ENCODE assay signal across 1 cellular context in the genomic region with DNA sequence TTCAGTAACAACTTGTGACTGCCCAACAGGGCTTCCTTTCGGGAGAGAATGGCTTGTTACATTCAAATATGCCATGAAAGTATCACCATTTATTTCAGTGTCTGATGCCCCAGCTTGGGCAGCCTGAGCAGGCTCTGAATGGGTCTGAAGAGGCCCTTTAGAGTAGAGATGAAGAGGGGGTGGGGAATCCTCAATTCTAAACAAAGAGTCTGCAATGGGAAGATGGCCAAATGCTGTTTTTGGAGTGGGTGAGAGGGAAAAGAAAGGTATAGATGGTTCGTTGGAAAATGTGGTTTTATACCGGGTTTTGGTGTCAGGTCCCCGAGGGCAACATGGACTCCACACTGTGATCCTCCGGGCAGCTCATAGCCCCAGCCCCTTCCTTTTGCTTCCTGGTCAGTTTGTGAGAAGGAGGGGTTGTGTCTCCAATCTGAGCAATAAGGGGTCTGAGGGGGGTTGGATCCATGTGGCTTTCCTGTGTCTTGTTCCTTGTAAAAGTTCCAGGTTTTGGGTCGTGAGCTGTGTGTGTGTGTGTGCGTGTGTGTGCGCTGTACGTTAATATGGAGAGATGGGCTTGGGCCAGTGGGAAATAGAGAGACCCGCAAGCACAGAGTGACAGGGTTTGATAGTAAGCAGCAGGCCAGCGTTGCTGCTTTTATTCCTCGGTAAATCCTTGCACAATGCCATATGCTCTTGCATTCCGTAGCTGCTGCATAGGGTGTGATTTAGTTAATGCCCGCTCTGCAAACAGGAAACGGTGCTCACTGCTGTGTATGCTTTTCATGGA.
TF ChIP-seq lines count a peak whose summit lies in the region.

No MANE protein-coding gene starts in this region.

TF ChIP-seq in HepG2, 621 proteins besides CTCF, POLR2A, EP300 and RAD21 (continued from another document and continues in another):
- TF ChIP-seq, protein P1, sequence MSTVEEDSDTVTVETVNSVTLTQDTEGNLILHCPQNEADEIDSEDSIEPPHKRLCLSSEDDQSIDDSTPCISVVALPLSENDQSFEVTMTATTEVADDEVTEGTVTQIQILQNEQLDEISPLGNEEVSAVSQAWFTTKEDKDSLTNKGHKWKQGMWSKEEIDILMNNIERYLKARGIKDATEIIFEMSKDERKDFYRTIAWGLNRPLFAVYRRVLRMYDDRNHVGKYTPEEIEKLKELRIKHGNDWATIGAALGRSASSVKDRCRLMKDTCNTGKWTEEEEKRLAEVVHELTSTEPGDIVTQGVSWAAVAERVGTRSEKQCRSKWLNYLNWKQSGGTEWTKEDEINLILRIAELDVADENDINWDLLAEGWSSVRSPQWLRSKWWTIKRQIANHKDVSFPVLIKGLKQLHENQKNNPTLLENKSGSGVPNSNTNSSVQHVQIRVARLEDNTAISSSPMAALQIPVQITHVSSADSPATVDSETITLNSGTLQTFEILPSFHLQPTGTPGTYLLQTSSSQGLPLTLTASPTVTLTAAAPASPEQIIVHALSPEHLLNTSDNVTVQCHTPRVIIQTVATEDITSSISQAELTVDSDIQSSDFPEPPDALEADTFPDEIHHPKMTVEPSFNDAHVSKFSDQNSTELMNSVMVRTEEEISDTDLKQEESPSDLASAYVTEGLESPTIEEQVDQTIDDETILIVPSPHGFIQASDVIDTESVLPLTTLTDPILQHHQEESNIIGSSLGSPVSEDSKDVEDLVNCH (CRISPR knock-in tag; IDR thresholded peaks at IDR 0.05), result no peak
- TF ChIP-seq RORA (CRISPR knock-in tag; IDR thresholded peaks at IDR 0.05) (no peak), RFXAP (CRISPR knock-in tag; IDR thresholded peaks at IDR 0.05; ENCODE audit: borderline replicate concordance) (no peak), ZNF431 (CRISPR knock-in tag; IDR thresholded peaks at IDR 0.05; ENCODE audit: borderline replicate concordance, low read depth) (no peak), DNMT1 (CRISPR knock-in tag; IDR thresholded peaks at IDR 0.05) (no peak), RFXANK (CRISPR knock-in tag; IDR thresholded peaks at IDR 0.05) (no peak), ZNF7 (CRISPR knock-in tag; IDR thresholded peaks at IDR 0.05) (no peak), ZIK1 (CRISPR knock-in tag; IDR thresholded peaks at IDR 0.05; ENCODE audit: borderline replicate concordance, low read depth) (no peak), ZFP82 (CRISPR knock-in tag; IDR thresholded peaks at IDR 0.05; ENCODE audit: borderline replicate concordance) (no peak), AGO2 (optimal IDR thresholded peaks at IDR 0.05; ENCODE audit: low read depth, low read length) (no peak), CENPX (CRISPR knock-in tag; IDR thresholded peaks at IDR 0.05) (no peak), ZFX (CRISPR knock-in tag; IDR thresholded peaks at IDR 0.05; ENCODE audit: low read depth) (0 out of 2 replicates have a peak, but pooled peaks have one; percentile 8), ATM (IDR thresholded peaks at IDR 0.05; ENCODE audit: borderline replicate concordance) (no peak), REL (CRISPR knock-in tag; conservative IDR thresholded peaks at IDR 0.05) (no peak), TBX2 (CRISPR knock-in tag; IDR thresholded peaks at IDR 0.05; ENCODE audit: borderline replicate concordance) (peak; percentile 67; the same call in 1 of the 2 replicates), CENPT (CRISPR knock-in tag; IDR thresholded peaks at IDR 0.05; ENCODE audit: low read depth) (no peak), KDM5B (CRISPR knock-in tag; IDR thresholded peaks at IDR 0.05; ENCODE audit: borderline replicate concordance) (no peak), TCF7L2 (IDR thresholded peaks at IDR 0.05; ENCODE audit: low read depth, low read length) (no peak), CHCHD3 (CRISPR knock-in tag; IDR thresholded peaks at IDR 0.05) (no peak), ZNF644 (CRISPR knock-in tag; IDR thresholded peaks at IDR 0.05; ENCODE audit: low read depth) (no peak), ZNF547 (CRISPR knock-in tag; IDR thresholded peaks at IDR 0.05) (0 out of 2 replicates have a peak, but pooled peaks have one; percentile 41), ZNF552 (CRISPR knock-in tag; IDR thresholded peaks at IDR 0.05; ENCODE audit: borderline replicate concordance) (no peak), SKI (IDR thresholded peaks at IDR 0.05; ENCODE audit: partially characterized antibody) (no peak), NPAS2 (CRISPR knock-in tag; IDR thresholded peaks at IDR 0.05; ENCODE audit: borderline replicate concordance) (no peak), CHD4 (IDR thresholded peaks at IDR 0.05; ENCODE audit: borderline replicate concordance, low read length) (no peak), JUNB (CRISPR knock-in tag; IDR thresholded peaks at IDR 0.05; ENCODE audit: borderline replicate concordance) (no peak), ZNF33A (CRISPR knock-in tag; IDR thresholded peaks at IDR 0.05; ENCODE audit: borderline replicate concordance) (no peak)
- TF ChIP-seq, protein P2, sequence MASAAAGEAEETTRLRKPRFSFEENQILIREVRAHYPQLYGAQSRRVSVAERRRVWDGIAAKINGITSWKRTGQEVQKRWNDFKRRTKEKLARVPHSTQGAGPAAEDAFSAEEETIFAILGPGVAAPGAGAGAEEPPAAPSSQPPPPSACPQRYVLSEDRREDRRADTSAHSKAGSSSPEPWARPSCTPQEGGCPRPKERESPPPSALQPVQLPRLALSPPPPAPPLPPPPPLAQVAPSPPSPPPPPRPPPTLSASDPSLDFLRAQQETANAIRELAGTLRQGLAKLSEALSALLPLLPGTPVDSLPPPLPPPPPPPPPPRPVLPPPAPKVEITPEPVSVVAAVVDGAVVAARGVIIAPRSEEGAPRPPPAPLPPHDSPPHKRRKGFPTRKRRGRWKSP (CRISPR knock-in tag; IDR thresholded peaks at IDR 0.05), result no peak
- TF ChIP-seq, protein P3, sequence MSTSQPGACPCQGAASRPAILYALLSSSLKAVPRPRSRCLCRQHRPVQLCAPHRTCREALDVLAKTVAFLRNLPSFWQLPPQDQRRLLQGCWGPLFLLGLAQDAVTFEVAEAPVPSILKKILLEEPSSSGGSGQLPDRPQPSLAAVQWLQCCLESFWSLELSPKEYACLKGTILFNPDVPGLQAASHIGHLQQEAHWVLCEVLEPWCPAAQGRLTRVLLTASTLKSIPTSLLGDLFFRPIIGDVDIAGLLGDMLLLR (CRISPR knock-in tag; IDR thresholded peaks at IDR 0.05), result no peak
- TF ChIP-seq, protein P4, sequence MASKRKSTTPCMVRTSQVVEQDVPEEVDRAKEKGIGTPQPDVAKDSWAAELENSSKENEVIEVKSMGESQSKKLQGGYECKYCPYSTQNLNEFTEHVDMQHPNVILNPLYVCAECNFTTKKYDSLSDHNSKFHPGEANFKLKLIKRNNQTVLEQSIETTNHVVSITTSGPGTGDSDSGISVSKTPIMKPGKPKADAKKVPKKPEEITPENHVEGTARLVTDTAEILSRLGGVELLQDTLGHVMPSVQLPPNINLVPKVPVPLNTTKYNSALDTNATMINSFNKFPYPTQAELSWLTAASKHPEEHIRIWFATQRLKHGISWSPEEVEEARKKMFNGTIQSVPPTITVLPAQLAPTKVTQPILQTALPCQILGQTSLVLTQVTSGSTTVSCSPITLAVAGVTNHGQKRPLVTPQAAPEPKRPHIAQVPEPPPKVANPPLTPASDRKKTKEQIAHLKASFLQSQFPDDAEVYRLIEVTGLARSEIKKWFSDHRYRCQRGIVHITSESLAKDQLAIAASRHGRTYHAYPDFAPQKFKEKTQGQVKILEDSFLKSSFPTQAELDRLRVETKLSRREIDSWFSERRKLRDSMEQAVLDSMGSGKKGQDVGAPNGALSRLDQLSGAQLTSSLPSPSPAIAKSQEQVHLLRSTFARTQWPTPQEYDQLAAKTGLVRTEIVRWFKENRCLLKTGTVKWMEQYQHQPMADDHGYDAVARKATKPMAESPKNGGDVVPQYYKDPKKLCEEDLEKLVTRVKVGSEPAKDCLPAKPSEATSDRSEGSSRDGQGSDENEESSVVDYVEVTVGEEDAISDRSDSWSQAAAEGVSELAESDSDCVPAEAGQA (IDR thresholded peaks at IDR 0.05; ENCODE audit: low read depth), result no peak
- TF ChIP-seq, protein P4 (CRISPR knock-in tag; IDR thresholded peaks at IDR 0.05; ENCODE audit: borderline replicate concordance), result no peak
- TF ChIP-seq, protein P5, sequence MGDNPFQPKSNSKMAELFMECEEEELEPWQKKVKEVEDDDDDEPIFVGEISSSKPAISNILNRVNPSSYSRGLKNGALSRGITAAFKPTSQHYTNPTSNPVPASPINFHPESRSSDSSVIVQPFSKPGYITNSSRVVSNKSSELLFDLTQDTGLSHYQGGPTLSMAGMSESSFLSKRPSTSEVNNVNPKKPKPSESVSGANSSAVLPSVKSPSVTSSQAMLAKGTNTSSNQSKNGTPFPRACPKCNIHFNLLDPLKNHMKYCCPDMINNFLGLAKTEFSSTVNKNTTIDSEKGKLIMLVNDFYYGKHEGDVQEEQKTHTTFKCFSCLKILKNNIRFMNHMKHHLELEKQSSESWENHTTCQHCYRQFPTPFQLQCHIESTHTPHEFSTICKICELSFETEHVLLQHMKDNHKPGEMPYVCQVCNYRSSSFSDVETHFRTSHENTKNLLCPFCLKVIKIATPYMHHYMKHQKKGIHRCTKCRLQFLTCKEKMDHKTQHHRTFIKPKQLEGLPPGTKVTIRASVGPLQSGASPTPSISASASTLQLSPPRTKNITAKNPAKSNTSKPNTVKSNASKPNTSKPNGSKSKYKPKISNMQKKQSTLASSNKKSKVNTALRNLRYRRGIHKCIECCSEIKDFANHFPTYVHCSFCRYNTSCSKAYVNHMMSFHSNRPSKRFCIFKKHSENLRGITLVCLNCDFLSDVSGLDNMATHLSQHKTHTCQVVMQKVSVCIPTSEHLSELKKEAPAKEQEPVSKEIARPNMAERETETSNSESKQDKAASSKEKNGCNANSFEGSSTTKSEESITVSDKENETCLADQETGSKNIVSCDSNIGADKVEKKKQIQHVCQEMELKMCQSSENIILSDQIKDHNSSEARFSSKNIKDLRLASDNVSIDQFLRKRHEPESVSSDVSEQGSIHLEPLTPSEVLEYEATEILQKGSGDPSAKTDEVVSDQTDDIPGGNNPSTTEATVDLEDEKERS (CRISPR knock-in tag; IDR thresholded peaks at IDR 0.05), result 0 out of 2 replicates have a peak, but pooled peaks have one; percentile 33
- TF ChIP-seq, protein P6, sequence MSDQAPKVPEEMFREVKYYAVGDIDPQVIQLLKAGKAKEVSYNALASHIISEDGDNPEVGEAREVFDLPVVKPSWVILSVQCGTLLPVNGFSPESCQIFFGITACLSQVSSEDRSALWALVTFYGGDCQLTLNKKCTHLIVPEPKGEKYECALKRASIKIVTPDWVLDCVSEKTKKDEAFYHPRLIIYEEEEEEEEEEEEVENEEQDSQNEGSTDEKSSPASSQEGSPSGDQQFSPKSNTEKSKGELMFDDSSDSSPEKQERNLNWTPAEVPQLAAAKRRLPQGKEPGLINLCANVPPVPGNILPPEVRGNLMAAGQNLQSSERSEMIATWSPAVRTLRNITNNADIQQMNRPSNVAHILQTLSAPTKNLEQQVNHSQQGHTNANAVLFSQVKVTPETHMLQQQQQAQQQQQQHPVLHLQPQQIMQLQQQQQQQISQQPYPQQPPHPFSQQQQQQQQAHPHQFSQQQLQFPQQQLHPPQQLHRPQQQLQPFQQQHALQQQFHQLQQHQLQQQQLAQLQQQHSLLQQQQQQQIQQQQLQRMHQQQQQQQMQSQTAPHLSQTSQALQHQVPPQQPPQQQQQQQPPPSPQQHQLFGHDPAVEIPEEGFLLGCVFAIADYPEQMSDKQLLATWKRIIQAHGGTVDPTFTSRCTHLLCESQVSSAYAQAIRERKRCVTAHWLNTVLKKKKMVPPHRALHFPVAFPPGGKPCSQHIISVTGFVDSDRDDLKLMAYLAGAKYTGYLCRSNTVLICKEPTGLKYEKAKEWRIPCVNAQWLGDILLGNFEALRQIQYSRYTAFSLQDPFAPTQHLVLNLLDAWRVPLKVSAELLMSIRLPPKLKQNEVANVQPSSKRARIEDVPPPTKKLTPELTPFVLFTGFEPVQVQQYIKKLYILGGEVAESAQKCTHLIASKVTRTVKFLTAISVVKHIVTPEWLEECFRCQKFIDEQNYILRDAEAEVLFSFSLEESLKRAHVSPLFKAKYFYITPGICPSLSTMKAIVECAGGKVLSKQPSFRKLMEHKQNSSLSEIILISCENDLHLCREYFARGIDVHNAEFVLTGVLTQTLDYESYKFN (CRISPR knock-in tag; conservative IDR thresholded peaks at IDR 0.05), result no peak
- TF ChIP-seq, protein P7, sequence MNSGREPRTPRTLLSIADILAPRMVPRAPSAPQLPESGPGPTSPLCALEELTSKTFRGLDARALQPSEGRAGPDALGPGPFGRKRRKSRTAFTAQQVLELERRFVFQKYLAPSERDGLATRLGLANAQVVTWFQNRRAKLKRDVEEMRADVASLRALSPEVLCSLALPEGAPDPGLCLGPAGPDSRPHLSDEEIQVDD (CRISPR knock-in tag; IDR thresholded peaks at IDR 0.05; ENCODE audit: borderline replicate concordance), result no peak
- TF ChIP-seq, protein P8, sequence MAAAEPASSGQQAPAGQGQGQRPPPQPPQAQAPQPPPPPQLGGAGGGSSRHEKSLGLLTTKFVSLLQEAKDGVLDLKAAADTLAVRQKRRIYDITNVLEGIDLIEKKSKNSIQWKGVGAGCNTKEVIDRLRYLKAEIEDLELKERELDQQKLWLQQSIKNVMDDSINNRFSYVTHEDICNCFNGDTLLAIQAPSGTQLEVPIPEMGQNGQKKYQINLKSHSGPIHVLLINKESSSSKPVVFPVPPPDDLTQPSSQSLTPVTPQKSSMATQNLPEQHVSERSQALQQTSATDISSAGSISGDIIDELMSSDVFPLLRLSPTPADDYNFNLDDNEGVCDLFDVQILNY (CRISPR knock-in tag; conservative IDR thresholded peaks at IDR 0.05), result no peak
- TF ChIP-seq, protein P9, sequence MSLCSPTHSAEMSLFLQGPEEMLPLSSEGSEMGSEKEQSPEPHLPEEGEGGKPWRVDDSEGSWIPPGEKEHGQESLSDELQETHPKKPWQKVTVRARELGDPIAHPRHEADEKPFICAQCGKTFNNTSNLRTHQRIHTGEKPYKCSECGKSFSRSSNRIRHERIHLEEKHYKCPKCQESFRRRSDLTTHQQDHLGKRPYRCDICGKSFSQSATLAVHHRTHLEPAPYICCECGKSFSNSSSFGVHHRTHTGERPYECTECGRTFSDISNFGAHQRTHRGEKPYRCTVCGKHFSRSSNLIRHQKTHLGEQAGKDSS (CRISPR knock-in tag; IDR thresholded peaks at IDR 0.05; ENCODE audit: borderline replicate concordance, low read depth), result peak; percentile 48; the same call in 1 of the 2 replicates
